ENCODE assay signal across 10 cellular contexts in genomic region chr6:50850223-50850751, GRCh38. TPM values are rescaled to one million over a fixed set of nuclear protein-coding genes. Genes with fewer than 3 reads are reported as not detected.
DNase-seq lines count a peak whose midpoint lies in the region; ATAC-seq, FAIRE-seq and TF ChIP-seq lines count a peak whose summit lies in the region.
"Had no signal": no experiment of that assay in that cellular context is flagged by ENCODE, and none has a peak within 500 bp of the region (broad histone marks: within the 10 kb centered on the region; RNA-seq: fewer than 3 reads in every experiment).

No MANE protein-coding gene starts in this region.

- H4K20me1 ChIP-seq in K562 (replicated peaks; ENCODE audit: control insufficient read depth, insufficient read depth, low read length) = no peaks in the 10 kb centered on the region
- H4K20me1 ChIP-seq in keratinocyte (ENCODE audit: control insufficient read depth, extremely low read depth, insufficient read depth, low read length) = no peaks in the 10 kb centered on the region

- H3K27me3 ChIP-seq in K562 (ENCODE audit: control insufficient read depth in 2 of 2, insufficient read depth in 2 of 2, low read length in 2 of 2) (no peaks in the 10 kb centered on the region), keratinocyte (ENCODE audit: control insufficient read depth, extremely low read depth, insufficient read depth, low read length) (peaks cover 16% of the 10 kb centered on the region), stomach smooth muscle (ENCODE audit: control insufficient read depth in 1 of 2, insufficient read depth in 2 of 2, low read length in 2 of 2) (peaks cover 50 to 64% of the 10 kb centered on the region in 2 donors)

- H3K79me2 ChIP-seq in K562 (ENCODE audit: control insufficient read depth, insufficient read depth, low read length) (no peaks in the 10 kb centered on the region), keratinocyte (ENCODE audit: control insufficient read depth, insufficient read depth, low read length) (no peaks in the 10 kb centered on the region)

- H3K4me1 ChIP-seq in K562 (replicated peaks in 1 of 2; ENCODE audit: control insufficient read depth in 2 of 2, insufficient read depth in 2 of 2, low read length in 2 of 2) (peaks cover 2 to 8% of the 10 kb centered on the region in 2 experiments; a peak in 3 of 5 replicates), keratinocyte (ENCODE audit: control insufficient read depth, extremely low read depth, insufficient read depth, low read length) (peaks cover 8% of the 10 kb centered on the region), stomach smooth muscle (ENCODE audit: control insufficient read depth, insufficient read depth, low read length) (peaks cover 7% of the 10 kb centered on the region)

- H3K9me3 ChIP-seq in K562 (replicated peaks; ENCODE audit: control insufficient read depth, insufficient read depth, low read depth, low read length) = 0 out of 2 replicates have a peak, but pooled peaks cover 3% of the 10 kb centered on the region
- no peaks in the 10 kb centered on the region for H3K9me3 ChIP-seq in keratinocyte (ENCODE audit: control insufficient read depth, low read depth, low read length)
- peaks cover 0 to 3% of the 10 kb centered on the region in 2 donors for H3K9me3 ChIP-seq in stomach smooth muscle (ENCODE audit: control insufficient read depth in 2 of 2, low read length in 2 of 2)

- H3K27me3 Mint-ChIP-seq in activated CD8-positive, alpha-beta memory T cell treated with anti-CD3 and anti-CD28 coated beads, Interleukin-2, amount 10 ng/mL, durations not matched to agents 7 days and 5 days = peaks cover 62% of the 10 kb centered on the region
- H3K27me3 Mint-ChIP-seq in natural killer cell treated with Interleukin-12 subunit alpha and Interleukin-12 subunit beta and Interleukin-15 and Interleukin-18, amount 100 ng/mL, for 72 hours = peaks cover 19 to 29% of the 10 kb centered on the region in 2 donors

- no peaks in the 10 kb centered on the region for H3K9me3 Mint-ChIP-seq in activated CD8-positive, alpha-beta memory T cell treated with anti-CD3 and anti-CD28 coated beads, Interleukin-2, amount 10 ng/mL, durations not matched to agents 7 days and 5 days (ENCODE audit: low read depth)
- no peaks in the 10 kb centered on the region for H3K9me3 Mint-ChIP-seq in natural killer cell treated with Interleukin-12 subunit alpha and Interleukin-12 subunit beta and Interleukin-15 and Interleukin-18, amount 100 ng/mL, for 72 hours

- in situ Hi-C loops in K562 (cut with MboI) = no loop called here

- whole genome bisulfite sequencing in K562 (ENCODE audit: insufficient coverage, low coverage, missing lambda C conversion rate) = 78% methylated on average over 23 of the region's 45 CpGs

- intact Hi-C loops in K562 (cut with micrococcal nuclease) = no loop called here

- no peak for TF ChIP-seq CTCF in K562 (IDR thresholded peaks at IDR 0.05 in 2 of 3, conservative IDR thresholded peaks at IDR 0.05 in 1 of 3; ENCODE audit: insufficient read depth in 2 of 3, low read depth in 1 of 3, low read length in 3 of 3)
- TF ChIP-seq CTCF in keratinocyte (optimal IDR thresholded peaks at IDR 0.05 in 1 of 3, IDR thresholded peaks at IDR 0.05 in 1 of 3, conservative IDR thresholded peaks at IDR 0.05 in 1 of 3; ENCODE audit: extremely low read depth in 1 of 3, insufficient read depth in 2 of 3, low read length in 3 of 3) = no peak

- H3K4me3 ChIP-seq in K562 (no peak overlapping the region), keratinocyte (ENCODE audit: control insufficient read depth in 2 of 3, extremely low read depth in 1 of 3, insufficient read depth in 2 of 3, low read depth in 1 of 3, low read length in 3 of 3) (peak overlapping the region; percentile 28 to 62 (median 44)), stomach smooth muscle (ENCODE audit: low read length in 2 of 2) (peak overlapping the region; percentile 49 to 58)

- POLR2A ChIA-PET in K562 (lab: Yijun Ruan, JAX) = interaction anchor here (0.7 to 1.0 kb wide), 2 partner anchors 10 to 17 kb away, joined by 3 to 4 read pairs; no protein-coding TSS in a partner anchor

- H3K4me1 Mint-ChIP-seq in activated CD8-positive, alpha-beta memory T cell treated with anti-CD3 and anti-CD28 coated beads, Interleukin-2, amount 10 ng/mL, durations not matched to agents 7 days and 5 days = no peaks in the 10 kb centered on the region
- H3K4me1 Mint-ChIP-seq in natural killer cell treated with Interleukin-12 subunit alpha and Interleukin-12 subunit beta and Interleukin-15 and Interleukin-18, amount 100 ng/mL, for 72 hours (ENCODE audit: low read depth in 2 of 2) = no peaks in the 10 kb centered on the region

- TF ChIP-seq RAD21 in K562 (CRISPR knock-in tag; conservative IDR thresholded peaks at IDR 0.05 in 1 of 2, IDR thresholded peaks at IDR 0.05 in 1 of 2) = no peak

- no peak for ATAC-seq in activated CD8-positive, alpha-beta memory T cell treated with anti-CD3 and anti-CD28 coated beads, Interleukin-2, amount 10 ng/mL, durations not matched to agents 7 days and 5 days
- ATAC-seq in K562 (no peak), HG03457 (IDR thresholded peaks at IDR 0.05; ENCODE audit: unreplicated experiment) (no peak)
- ATAC-seq in natural killer cell treated with Interleukin-12 subunit alpha and Interleukin-12 subunit beta and Interleukin-15 and Interleukin-18, amount 100 ng/mL, for 72 hours = no peak
- ATAC-seq: activated naive CD4-positive, alpha-beta T cell treated with anti-CD3 and anti-CD28 coated beads, Interleukin-2, amount 50 U/mL, for 72 hours had no signal

- TF ChIP-seq EP300 in K562 (IDR thresholded peaks at IDR 0.05; ENCODE audit: low read length) = no peak

- H3K27ac Mint-ChIP-seq in activated CD8-positive, alpha-beta memory T cell treated with anti-CD3 and anti-CD28 coated beads, Interleukin-2, amount 10 ng/mL, durations not matched to agents 7 days and 5 days = peak overlapping the region; percentile 43
- H3K27ac Mint-ChIP-seq in natural killer cell treated with Interleukin-12 subunit alpha and Interleukin-12 subunit beta and Interleukin-15 and Interleukin-18, amount 100 ng/mL, for 72 hours = no peak overlapping the region
- H3K27ac Mint-ChIP-seq: activated naive CD4-positive, alpha-beta T cell treated with anti-CD3 and anti-CD28 coated beads, Interleukin-2, amount 50 U/mL, for 72 hours had no signal

- no peak for FAIRE-seq in K562 (lab: Jason Lieb, UNC)
- FAIRE-seq in keratinocyte (lab: Jason Lieb, UNC) = peak; percentile 78
- FAIRE-seq in GM12892 (lab: Jason Lieb, UNC) = no peak

- peaks cover 1% of the 10 kb centered on the region for H3K36me3 Mint-ChIP-seq in activated CD8-positive, alpha-beta memory T cell treated with anti-CD3 and anti-CD28 coated beads, Interleukin-2, amount 10 ng/mL, durations not matched to agents 7 days and 5 days
- peaks cover 7% of the 10 kb centered on the region for H3K36me3 Mint-ChIP-seq in natural killer cell treated with Interleukin-12 subunit alpha and Interleukin-12 subunit beta and Interleukin-15 and Interleukin-18, amount 100 ng/mL, for 72 hours

- H3K9ac ChIP-seq in K562 (ENCODE audit: insufficient read depth in 1 of 2, low read depth in 2 of 2, low read length in 2 of 2) (no peak overlapping the region), keratinocyte (ENCODE audit: control insufficient read depth, extremely low read depth, insufficient read depth, low read length) (peak overlapping the region; percentile 28), stomach smooth muscle (ENCODE audit: low read length in 2 of 2) (no peak overlapping the region)

- H3K9me1 ChIP-seq in K562 (ENCODE audit: control insufficient read depth, insufficient read depth, low read length) (no peaks in the 10 kb centered on the region), keratinocyte (ENCODE audit: control insufficient read depth, extremely low read depth, insufficient read depth, low read length) (no peaks in the 10 kb centered on the region)

- H3K4me2 ChIP-seq in K562 (ENCODE audit: insufficient read depth, low read length) = no peak overlapping the region
- peak overlapping the region; percentile 77 for H3K4me2 ChIP-seq in keratinocyte (ENCODE audit: control insufficient read depth, extremely low read depth, insufficient read depth, low read depth, low read length)

- TF ChIP-seq POLR2A in K562 (conservative IDR thresholded peaks at IDR 0.05) (no peak), GM12892 (IDR thresholded peaks at IDR 0.05; ENCODE audit: low read depth, low read length) (no peak)

- H3K36me3 ChIP-seq in K562 (ENCODE audit: control insufficient read depth, insufficient read depth, low read length) (no peaks in the 10 kb centered on the region), keratinocyte (ENCODE audit: control insufficient read depth in 2 of 2, extremely low read depth in 1 of 2, insufficient read depth in 2 of 2, low read length in 2 of 2) (no peaks in the 10 kb centered on the region), stomach smooth muscle (ENCODE audit: control insufficient read depth in 2 of 2, insufficient read depth in 2 of 2, low read length in 2 of 2) (no peaks in the 10 kb centered on the region)

- H2AFZ ChIP-seq in K562 (ENCODE audit: low read depth, low read length) = no peak overlapping the region
- H2AFZ ChIP-seq in keratinocyte (ENCODE audit: control insufficient read depth, low read length) = peak overlapping the region; percentile 76

- BruUV-seq in K562 (replicated peaks; lab: Mats Ljungman, UMichigan) = no TSS peak

- no peak for DNase-seq in activated CD8-positive, alpha-beta memory T cell treated with anti-CD3 and anti-CD28 coated beads, Interleukin-2, amount 10 ng/mL, durations not matched to agents 7 days and 5 days
- DNase-seq in activated CD8-positive, alpha-beta memory T cell treated with anti-CD3 and anti-CD28 coated beads, Interleukin-2, amount 50 U/mL, for 4 hours = no peak
- no peak for DNase-seq in K562 (ENCODE audit: extremely low read depth in 1 of 4, low spot score in 3 of 4)
- DNase-seq in keratinocyte (ENCODE audit: low read depth, low spot score) = peak; percentile 53
- no peak for DNase-seq in GM12892 (ENCODE audit: insufficient read length)
- DNase-seq in natural killer cell treated with Interleukin-12 subunit alpha and Interleukin-12 subunit beta and Interleukin-15 and Interleukin-18, amount 100 ng/mL, for 72 hours (ENCODE audit: low spot score) = no peak
- DNase-seq: T-helper 9 cell had no signal

- no peak overlapping the region for H3K27ac ChIP-seq in K562 (ENCODE audit: extremely low read depth, low read depth, low read length)
- peak overlapping the region; percentile 0 for H3K27ac ChIP-seq in keratinocyte (ENCODE audit: control insufficient read depth, insufficient read depth, low read length)
- H3K27ac ChIP-seq in stomach smooth muscle (ENCODE audit: low read length) = no peak overlapping the region

- dilution Hi-C loops in keratinocyte (cut with MboI; ENCODE audit: extremely low pct_ligation_motif_present, low sequenced_read_pairs) = no loop called here

- CTCF ChIA-PET in activated CD8-positive, alpha-beta memory T cell treated with anti-CD3 and anti-CD28 coated beads, Interleukin-2, amount 10 ng/mL, durations not matched to agents 7 days and 5 days (lab: Charles Lee) = no interaction called here
- CTCF ChIA-PET in K562 (lab: Yijun Ruan, JAX; ENCODE audit: low intra/inter-chr PET ratio) = no interaction called here

- H3K4me3 Mint-ChIP-seq in activated CD8-positive, alpha-beta memory T cell treated with anti-CD3 and anti-CD28 coated beads, Interleukin-2, amount 10 ng/mL, durations not matched to agents 7 days and 5 days = no peak overlapping the region
- no peak overlapping the region for H3K4me3 Mint-ChIP-seq in natural killer cell treated with Interleukin-12 subunit alpha and Interleukin-12 subunit beta and Interleukin-15 and Interleukin-18, amount 100 ng/mL, for 72 hours

RNA-seq across cellular contexts. Expression of gene TFAP2B, which starts 31.6 kb away (rescaled TPM):
- not detected for total RNA-seq in activated CD8-positive, alpha-beta memory T cell treated with anti-CD3 and anti-CD28 coated beads, Interleukin-2, amount 10 ng/mL, durations not matched to agents 7 days and 5 days
- total RNA-seq in K562 (2011; cell fraction: chromatin; rRNA removed; ENCODE audit: low replicate concordance) = not detected in 2 replicates
- not detected in 2 replicates for total RNA-seq in K562 (2011; cell fraction: nucleolus; rRNA removed)
- total RNA-seq in K562 (2011; cell fraction: nucleoplasm; rRNA removed) = not detected in 2 replicates
- not detected in 2 replicates for total RNA-seq in K562 (2014; rRNA removed)
- total RNA-seq in K562 (2014; rRNA removed; fragmentation: Illumina TruSeq; extraction: Trizol) = not detected in 2 replicates
- total RNA-seq in K562 (2015; rRNA removed; fragmentation: Illumina TruSeq; extraction: Trizol) = not detected in 2 replicates
- not detected in 2 replicates for total RNA-seq in K562 (2021)
- polyA plus RNA-seq in K562 (2011; rRNA removed) = not detected in 2 replicates
- polyA plus RNA-seq in K562 (2011; cell fraction: cytosol; rRNA removed) = 0.01 TPM in 1 of 2 replicates, not detected in the other
- 0.06 TPM in 2 replicates for polyA plus RNA-seq in K562 (2011; cell fraction: nucleus; rRNA removed)
- 0.01 TPM in 1 of 2 replicates, not detected in the other for polyA plus RNA-seq in K562 (2012)
- not detected in 2 replicates for polyA plus RNA-seq in K562 (2014; fragmentation: Illumina TruSeq; extraction: Trizol)
- polyA plus RNA-seq in K562 (2014; fragmentation: Nextera tagmentation; extraction: Ambion mirVana) = not detected
- polyA plus RNA-seq in K562 (2014; rRNA removed) = not detected in 2 replicates
- polyA minus RNA-seq in K562 (2011; rRNA and poly(A)+ RNA removed) = not detected in 2 replicates
- not detected in 2 replicates for polyA minus RNA-seq in K562 (2011; cell fraction: cytosol; rRNA and poly(A)+ RNA removed)
- not detected in 2 replicates for polyA minus RNA-seq in K562 (2011; cell fraction: nucleus; rRNA and poly(A)+ RNA removed)
- 0.01 to 0.08 TPM in 2 of 3 replicates, not detected in the other for polyA plus RNA-seq in keratinocyte
- polyA plus RNA-seq in keratinocyte (2011; ENCODE audit: low read depth) = not detected
- not detected in 2 replicates for polyA plus RNA-seq in keratinocyte (2011; cell fraction: cytosol; rRNA removed)
- not detected in 2 replicates for polyA plus RNA-seq in keratinocyte (2011; cell fraction: nucleus; rRNA removed)
- 0.24 TPM in 1 of 2 replicates, not detected in the other for polyA plus RNA-seq in keratinocyte (2012; ENCODE audit: low replicate concordance)
- polyA minus RNA-seq in keratinocyte = 0.43 TPM in 1 of 3 replicates, not detected in the others
- polyA minus RNA-seq in keratinocyte (2011; cell fraction: cytosol; rRNA and poly(A)+ RNA removed) = not detected
- not detected in 2 replicates for polyA minus RNA-seq in keratinocyte (2011; cell fraction: nucleus; rRNA and poly(A)+ RNA removed)
- polyA plus RNA-seq in GM12892 (2012; ENCODE audit: missing spikeins) = not detected
- total RNA-seq in natural killer cell treated with Interleukin-12 subunit alpha and Interleukin-12 subunit beta and Interleukin-15 and Interleukin-18, amount 100 ng/mL, for 72 hours = not detected
- total RNA-seq: activated naive CD4-positive, alpha-beta T cell treated with anti-CD3 and anti-CD28 coated beads, Interleukin-2, amount 50 U/mL, for 72 hours had no signal
